ENCODE assay signal across 9 cellular contexts in the genomic region with DNA sequence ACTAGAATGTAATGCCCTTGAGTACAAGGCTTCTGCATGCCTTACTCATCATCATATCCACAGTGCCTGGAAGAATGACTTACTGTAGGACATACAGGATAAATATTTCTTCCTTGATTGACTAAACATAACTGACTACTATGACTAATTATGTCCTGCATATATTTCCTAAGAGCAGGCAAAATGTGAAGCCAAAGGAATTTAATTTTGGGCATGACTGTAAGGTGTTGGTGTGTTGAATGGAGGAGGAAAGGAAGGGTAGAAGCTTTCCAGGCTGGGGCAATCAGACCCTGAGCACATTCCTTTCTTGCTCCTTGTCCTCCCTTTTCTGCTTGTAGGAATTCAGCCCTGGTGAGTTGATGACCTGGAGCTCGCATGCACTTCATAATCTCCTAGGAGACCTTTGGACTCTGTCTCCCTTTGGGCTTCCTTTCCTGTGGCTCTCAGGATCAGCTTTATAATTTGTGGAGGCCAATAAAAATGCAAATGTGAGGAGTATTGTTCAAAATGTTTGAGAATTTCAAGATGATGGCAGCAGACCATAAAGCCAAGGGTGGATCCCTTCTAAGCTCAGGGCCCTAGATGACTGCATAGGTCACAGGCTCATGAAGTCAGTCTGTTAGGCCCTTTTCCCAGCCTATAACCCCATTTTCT.
DNase-seq lines count a peak whose midpoint lies in the region; ATAC-seq, FAIRE-seq and TF ChIP-seq lines count a peak whose summit lies in the region.
"Had no signal": no experiment of that assay in that cellular context is flagged by ENCODE, and none has a peak within 500 bp of the region (broad histone marks: within the 10 kb centered on the region; RNA-seq: fewer than 3 reads in every experiment).

No MANE protein-coding gene starts in this region.

- H3K4me1 ChIP-seq in A673 (ENCODE audit: insufficient read depth, low read length, poor library complexity, severe bottlenecking) (peaks cover 8% of the 10 kb centered on the region), keratinocyte (ENCODE audit: control insufficient read depth, extremely low read depth, insufficient read depth, low read length) (peaks cover 23% of the 10 kb centered on the region)
- H3K4me1 ChIP-seq: BE2C had no signal

- TF ChIP-seq CTCF in A673 (conservative IDR thresholded peaks at IDR 0.05; ENCODE audit: low read depth, low read length) (no peak), brain microvascular endothelial cell (IDR thresholded peaks at IDR 0.05; ENCODE audit: low read depth, low read length, missing control alignments) (no peak), keratinocyte (optimal IDR thresholded peaks at IDR 0.05 in 1 of 3, IDR thresholded peaks at IDR 0.05 in 1 of 3, conservative IDR thresholded peaks at IDR 0.05 in 1 of 3; ENCODE audit: extremely low read depth in 1 of 3, insufficient read depth in 2 of 3, low read length in 3 of 3) (no peak)

- dilution Hi-C loops in keratinocyte (cut with MboI; ENCODE audit: extremely low pct_ligation_motif_present, low sequenced_read_pairs), result no loop called here

- H3K27me3 ChIP-seq in A673 (replicated peaks; ENCODE audit: insufficient read depth, low read depth, low read length, poor library complexity) (no peaks in the 10 kb centered on the region), brain microvascular endothelial cell (replicated peaks) (no peaks in the 10 kb centered on the region), keratinocyte (ENCODE audit: control insufficient read depth, extremely low read depth, insufficient read depth, low read length) (no peaks in the 10 kb centered on the region)
- H3K27me3 ChIP-seq: BE2C had no signal

- H3K9me1 ChIP-seq in keratinocyte (ENCODE audit: control insufficient read depth, extremely low read depth, insufficient read depth, low read length), result no peaks in the 10 kb centered on the region

- intact Hi-C loops in A673 (cut with micrococcal nuclease; ENCODE audit: unreplicated experiment), result no loop called here

- POLR2A ChIA-PET in A673 (lab: Charles Lee; ENCODE audit: low non-redundant PET), result no interaction called here

- no TSS peak for BruUV-seq in A673 (replicated peaks; lab: Mats Ljungman, UMichigan)

- in situ Hi-C loops in brain microvascular endothelial cell (cut with HindIII; ENCODE audit: low pct_ligation_motif_present, low sequenced_read_pairs), result no loop called here

- no peaks in the 10 kb centered on the region for H3K36me3 ChIP-seq in A673 (ENCODE audit: insufficient read depth, low read length, poor library complexity, severe bottlenecking)
- H3K36me3 ChIP-seq in brain microvascular endothelial cell (replicated peaks), result no peaks in the 10 kb centered on the region
- no peaks in the 10 kb centered on the region for H3K36me3 ChIP-seq in keratinocyte (ENCODE audit: control insufficient read depth in 2 of 2, extremely low read depth in 1 of 2, insufficient read depth in 2 of 2, low read length in 2 of 2)
- H3K36me3 ChIP-seq: BE2C had no signal

- no peak for ATAC-seq in GM21717 (IDR thresholded peaks at IDR 0.05; ENCODE audit: unreplicated experiment)

- no peak overlapping the region for H3K9ac ChIP-seq in keratinocyte (ENCODE audit: control insufficient read depth, extremely low read depth, insufficient read depth, low read length)

- H3K4me3 ChIP-seq in A673 (ENCODE audit: low read depth, low read length, poor library complexity, severe bottlenecking) (no peak overlapping the region), brain microvascular endothelial cell (ENCODE audit: low read depth, low read length) (no peak overlapping the region), keratinocyte (ENCODE audit: control insufficient read depth in 2 of 3, extremely low read depth in 1 of 3, insufficient read depth in 2 of 3, low read depth in 1 of 3, low read length in 3 of 3) (no peak overlapping the region)

- DNase-seq in A673 (ENCODE audit: low spot score) (peak; percentile 3), HS-27A (ENCODE audit: low read depth) (peak; percentile 59), brain microvascular endothelial cell (peak; percentile 51), keratinocyte (ENCODE audit: low read depth, low spot score) (peak; percentile 67), NOMO-1 treated with dmso at 0.1 percent for 144 hours (lab: John Stamatoyannopoulos, UW; ENCODE audit: unreplicated experiment) (no peak), NCI-H2029 treated with DMSO at 0.1 percent for 48 hours (lab: John Stamatoyannopoulos, UW) (no peak)
- no peak for DNase-seq in activated effector memory CD4-positive, alpha-beta T cell treated with Interleukin-2 at 50 U/mL for 16 hours
- DNase-seq: BE2C had no signal

- no peaks in the 10 kb centered on the region for H3K9me3 ChIP-seq in A673 (ENCODE audit: low read depth, low read length, poor library complexity, severe bottlenecking)
- no peaks in the 10 kb centered on the region for H3K9me3 ChIP-seq in keratinocyte (ENCODE audit: control insufficient read depth, low read depth, low read length)
- H3K9me3 ChIP-seq: BE2C had no signal

- peak; percentile 79 for FAIRE-seq in keratinocyte (lab: Jason Lieb, UNC)

- H3K27ac ChIP-seq in A673 (ENCODE audit: low read depth, low read length, poor library complexity, severe bottlenecking), result no peak overlapping the region
- peak overlapping the region; percentile 4 for H3K27ac ChIP-seq in brain microvascular endothelial cell
- peak overlapping the region; percentile 52 for H3K27ac ChIP-seq in keratinocyte (ENCODE audit: control insufficient read depth, insufficient read depth, low read length)

- no peaks in the 10 kb centered on the region for H4K20me1 ChIP-seq in keratinocyte (ENCODE audit: control insufficient read depth, extremely low read depth, insufficient read depth, low read length)

- H3K4me2 ChIP-seq in keratinocyte (ENCODE audit: control insufficient read depth, extremely low read depth, insufficient read depth, low read depth, low read length), result peak overlapping the region; percentile 47

- CTCF ChIA-PET in A673 (lab: Charles Lee), result no interaction called here

- H2AFZ ChIP-seq in keratinocyte (ENCODE audit: control insufficient read depth, low read length), result peak overlapping the region; percentile 73

- H3K79me2 ChIP-seq in keratinocyte (ENCODE audit: control insufficient read depth, insufficient read depth, low read length), result no peaks in the 10 kb centered on the region

Comparison
In these comparisons a context has a peak if more than half of its experiments do, and no peak if none do; other contexts are left out.
1. DNase-seq: peak in A673 (single experiment), HS-27A (single experiment), brain microvascular endothelial cell (single experiment) and keratinocyte (single experiment); none in activated effector memory CD4-positive, alpha-beta T cell treated with Interleukin-2 at 50 U/mL for 16 hours (single experiment), NOMO-1 treated with dmso at 0.1 percent for 144 hours (single experiment) and NCI-H2029 treated with DMSO at 0.1 percent for 48 hours (single experiment).